In genomic region chr9:92963831-92964606, GRCh38 we compare ENCODE assay signal across 1 cellular context.
A peak's percentile ranks its signal among the peaks of the same experiment; 100 is the strongest.
TF ChIP-seq lines count a peak whose summit lies in the region.

No MANE protein-coding gene starts in this region.

TF ChIP-seq in GM12878, 131 proteins besides CTCF, POLR2A, EP300 and RAD21 (continued from another document and continues in another):
- TF ChIP-seq RELA (IDR thresholded peaks at IDR 0.05; ENCODE audit: borderline replicate concordance, partially characterized antibody) (no peak), KDM1A (IDR thresholded peaks at IDR 0.05; ENCODE audit: borderline replicate concordance) (no peak), IKZF1 (conservative IDR thresholded peaks at IDR 0.05) (peak; percentile 71), DPF2 (IDR thresholded peaks at IDR 0.05) (peak; percentile 27; the same call in 1 of the 2 replicates), RFX5 (IDR thresholded peaks at IDR 0.05; ENCODE audit: low read depth, low read length) (no peak), ATF7 (IDR thresholded peaks at IDR 0.05; ENCODE audit: low read depth) (peak; percentile 71), NBN (IDR thresholded peaks at IDR 0.05) (peak; percentile 84; the same call in 1 of the 2 replicates), MYB (IDR thresholded peaks at IDR 0.05; ENCODE audit: borderline replicate concordance, low read depth, low read length) (no peak), STAT1 (conservative IDR thresholded peaks at IDR 0.05) (no peak), SIX5 (IDR thresholded peaks at IDR 0.05; ENCODE audit: low read depth, low read length, severe bottlenecking) (no peak), CREM (IDR thresholded peaks at IDR 0.05; ENCODE audit: low read depth) (peak; percentile 62; the same call in 1 of the 2 replicates), SMC3 (IDR thresholded peaks at IDR 0.05; ENCODE audit: borderline replicate concordance, low read length) (no peak), ZNF384 (IDR thresholded peaks at IDR 0.05; ENCODE audit: borderline replicate concordance, low read depth, low read length) (peak; percentile 23; the same call in 1 of the 2 replicates), SMAD1 (IDR thresholded peaks at IDR 0.05; ENCODE audit: low read depth, partially characterized antibody) (no peak), CBFB (IDR thresholded peaks at IDR 0.05; ENCODE audit: low read depth) (no peak), ZNF207 (IDR thresholded peaks at IDR 0.05; ENCODE audit: borderline replicate concordance) (no peak), GATAD2B (conservative IDR thresholded peaks at IDR 0.05; ENCODE audit: low read depth) (0 out of 2 replicates have a peak, but pooled peaks have one; percentile 15), SMAD5 (IDR thresholded peaks at IDR 0.05; ENCODE audit: low read depth) (no peak), KAT2A (conservative IDR thresholded peaks at IDR 0.05; ENCODE audit: control insufficient read depth, low read depth, low read length) (no peak), MXI1 (IDR thresholded peaks at IDR 0.05; ENCODE audit: low read depth, low read length) (peak; percentile 71), HDGF (IDR thresholded peaks at IDR 0.05) (peak; percentile 68), ZBTB40 (IDR thresholded peaks at IDR 0.05; ENCODE audit: borderline replicate concordance) (peak; percentile 71; the same call in 1 of the 2 replicates), MYC (IDR thresholded peaks at IDR 0.05; ENCODE audit: insufficient read depth, insufficient read length, insufficient replicate concordance, low read length, severe bottlenecking) (no peak), IKZF2 (IDR thresholded peaks at IDR 0.05) (peak in 1 of 2 experiments; percentile 56; a peak in 2 of 4 replicates), NR2C1 (IDR thresholded peaks at IDR 0.05) (no peak), NKRF (conservative IDR thresholded peaks at IDR 0.05) (no peak; the same call in 1 of the 2 replicates), KLF5 (IDR thresholded peaks at IDR 0.05; ENCODE audit: partially characterized antibody) (no peak), CREB1 (IDR thresholded peaks at IDR 0.05; ENCODE audit: low read depth) (peak; percentile 43; the same call in 1 of the 2 replicates), POU2F2 (IDR thresholded peaks at IDR 0.05; ENCODE audit: borderline replicate concordance, low read depth, low read length) (peak; percentile 99), LARP7 (IDR thresholded peaks at IDR 0.05) (0 out of 2 replicates have a peak, but pooled peaks have one; percentile 31), TCF12 (IDR thresholded peaks at IDR 0.05; ENCODE audit: low read depth, low read length) (0 out of 2 replicates have a peak, but pooled peaks have one; percentile 13), CHD1 (IDR thresholded peaks at IDR 0.05; ENCODE audit: low read depth, low read length) (no peak), RAD51 (IDR thresholded peaks at IDR 0.05) (no peak), CBX5 (IDR thresholded peaks at IDR 0.05; ENCODE audit: low read depth) (no peak), TAF1 (IDR thresholded peaks at IDR 0.05; ENCODE audit: borderline replicate concordance, low read depth, low read length) (peak; percentile 70; the same call in 1 of the 2 replicates), ASH2L (IDR thresholded peaks at IDR 0.05; ENCODE audit: borderline replicate concordance, low read depth) (no peak), MTA2 (IDR thresholded peaks at IDR 0.05; ENCODE audit: low read depth) (no peak; the same call in 1 of the 2 replicates), ZNF622 (IDR thresholded peaks at IDR 0.05) (no peak), BACH1 (IDR thresholded peaks at IDR 0.05; ENCODE audit: borderline replicate concordance) (no peak; the same call in 1 of the 2 replicates)
- TF ChIP-seq, protein P1, sequence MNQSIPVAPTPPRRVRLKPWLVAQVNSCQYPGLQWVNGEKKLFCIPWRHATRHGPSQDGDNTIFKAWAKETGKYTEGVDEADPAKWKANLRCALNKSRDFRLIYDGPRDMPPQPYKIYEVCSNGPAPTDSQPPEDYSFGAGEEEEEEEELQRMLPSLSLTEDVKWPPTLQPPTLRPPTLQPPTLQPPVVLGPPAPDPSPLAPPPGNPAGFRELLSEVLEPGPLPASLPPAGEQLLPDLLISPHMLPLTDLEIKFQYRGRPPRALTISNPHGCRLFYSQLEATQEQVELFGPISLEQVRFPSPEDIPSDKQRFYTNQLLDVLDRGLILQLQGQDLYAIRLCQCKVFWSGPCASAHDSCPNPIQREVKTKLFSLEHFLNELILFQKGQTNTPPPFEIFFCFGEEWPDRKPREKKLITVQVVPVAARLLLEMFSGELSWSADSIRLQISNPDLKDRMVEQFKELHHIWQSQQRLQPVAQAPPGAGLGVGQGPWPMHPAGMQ (IDR thresholded peaks at IDR 0.05; ENCODE audit: borderline replicate concordance) = no peak
- TF ChIP-seq, protein P2, sequence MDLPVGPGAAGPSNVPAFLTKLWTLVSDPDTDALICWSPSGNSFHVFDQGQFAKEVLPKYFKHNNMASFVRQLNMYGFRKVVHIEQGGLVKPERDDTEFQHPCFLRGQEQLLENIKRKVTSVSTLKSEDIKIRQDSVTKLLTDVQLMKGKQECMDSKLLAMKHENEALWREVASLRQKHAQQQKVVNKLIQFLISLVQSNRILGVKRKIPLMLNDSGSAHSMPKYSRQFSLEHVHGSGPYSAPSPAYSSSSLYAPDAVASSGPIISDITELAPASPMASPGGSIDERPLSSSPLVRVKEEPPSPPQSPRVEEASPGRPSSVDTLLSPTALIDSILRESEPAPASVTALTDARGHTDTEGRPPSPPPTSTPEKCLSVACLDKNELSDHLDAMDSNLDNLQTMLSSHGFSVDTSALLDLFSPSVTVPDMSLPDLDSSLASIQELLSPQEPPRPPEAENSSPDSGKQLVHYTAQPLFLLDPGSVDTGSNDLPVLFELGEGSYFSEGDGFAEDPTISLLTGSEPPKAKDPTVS (IDR thresholded peaks at IDR 0.05; ENCODE audit: low read depth, low read length) = no peak
- TF ChIP-seq, protein P3, sequence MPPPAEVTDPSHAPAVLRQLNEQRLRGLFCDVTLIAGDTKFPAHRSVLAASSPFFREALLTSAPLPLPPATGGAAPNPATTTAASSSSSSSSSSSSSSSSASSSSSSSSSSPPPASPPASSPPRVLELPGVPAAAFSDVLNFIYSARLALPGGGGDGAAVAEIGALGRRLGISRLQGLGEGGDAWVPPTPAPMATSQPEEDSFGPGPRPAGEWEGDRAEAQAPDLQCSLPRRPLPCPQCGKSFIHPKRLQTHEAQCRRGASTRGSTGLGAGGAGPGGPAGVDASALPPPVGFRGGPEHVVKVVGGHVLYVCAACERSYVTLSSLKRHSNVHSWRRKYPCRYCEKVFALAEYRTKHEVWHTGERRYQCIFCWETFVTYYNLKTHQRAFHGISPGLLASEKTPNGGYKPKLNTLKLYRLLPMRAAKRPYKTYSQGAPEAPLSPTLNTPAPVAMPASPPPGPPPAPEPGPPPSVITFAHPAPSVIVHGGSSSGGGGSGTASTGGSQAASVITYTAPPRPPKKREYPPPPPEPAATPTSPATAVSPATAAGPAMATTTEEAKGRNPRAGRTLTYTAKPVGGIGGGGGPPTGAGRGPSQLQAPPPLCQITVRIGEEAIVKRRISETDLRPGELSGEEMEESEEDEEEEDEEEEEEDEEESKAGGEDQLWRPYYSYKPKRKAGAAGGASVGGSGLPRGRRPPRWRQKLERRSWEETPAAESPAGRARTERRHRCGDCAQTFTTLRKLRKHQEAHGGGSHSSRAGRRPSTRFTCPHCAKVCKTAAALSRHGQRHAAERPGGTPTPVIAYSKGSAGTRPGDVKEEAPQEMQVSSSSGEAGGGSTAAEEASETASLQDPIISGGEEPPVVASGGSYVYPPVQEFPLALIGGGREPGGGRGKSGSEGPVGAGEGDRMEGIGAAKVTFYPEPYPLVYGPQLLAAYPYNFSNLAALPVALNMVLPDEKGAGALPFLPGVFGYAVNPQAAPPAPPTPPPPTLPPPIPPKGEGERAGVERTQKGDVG (CRISPR knock-in tag; IDR thresholded peaks at IDR 0.05) = no peak
- TF ChIP-seq, protein P4, sequence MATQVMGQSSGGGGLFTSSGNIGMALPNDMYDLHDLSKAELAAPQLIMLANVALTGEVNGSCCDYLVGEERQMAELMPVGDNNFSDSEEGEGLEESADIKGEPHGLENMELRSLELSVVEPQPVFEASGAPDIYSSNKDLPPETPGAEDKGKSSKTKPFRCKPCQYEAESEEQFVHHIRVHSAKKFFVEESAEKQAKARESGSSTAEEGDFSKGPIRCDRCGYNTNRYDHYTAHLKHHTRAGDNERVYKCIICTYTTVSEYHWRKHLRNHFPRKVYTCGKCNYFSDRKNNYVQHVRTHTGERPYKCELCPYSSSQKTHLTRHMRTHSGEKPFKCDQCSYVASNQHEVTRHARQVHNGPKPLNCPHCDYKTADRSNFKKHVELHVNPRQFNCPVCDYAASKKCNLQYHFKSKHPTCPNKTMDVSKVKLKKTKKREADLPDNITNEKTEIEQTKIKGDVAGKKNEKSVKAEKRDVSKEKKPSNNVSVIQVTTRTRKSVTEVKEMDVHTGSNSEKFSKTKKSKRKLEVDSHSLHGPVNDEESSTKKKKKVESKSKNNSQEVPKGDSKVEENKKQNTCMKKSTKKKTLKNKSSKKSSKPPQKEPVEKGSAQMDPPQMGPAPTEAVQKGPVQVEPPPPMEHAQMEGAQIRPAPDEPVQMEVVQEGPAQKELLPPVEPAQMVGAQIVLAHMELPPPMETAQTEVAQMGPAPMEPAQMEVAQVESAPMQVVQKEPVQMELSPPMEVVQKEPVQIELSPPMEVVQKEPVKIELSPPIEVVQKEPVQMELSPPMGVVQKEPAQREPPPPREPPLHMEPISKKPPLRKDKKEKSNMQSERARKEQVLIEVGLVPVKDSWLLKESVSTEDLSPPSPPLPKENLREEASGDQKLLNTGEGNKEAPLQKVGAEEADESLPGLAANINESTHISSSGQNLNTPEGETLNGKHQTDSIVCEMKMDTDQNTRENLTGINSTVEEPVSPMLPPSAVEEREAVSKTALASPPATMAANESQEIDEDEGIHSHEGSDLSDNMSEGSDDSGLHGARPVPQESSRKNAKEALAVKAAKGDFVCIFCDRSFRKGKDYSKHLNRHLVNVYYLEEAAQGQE (IDR thresholded peaks at IDR 0.05; ENCODE audit: low read depth, low read length) = no peak
- TF ChIP-seq, protein P5, sequence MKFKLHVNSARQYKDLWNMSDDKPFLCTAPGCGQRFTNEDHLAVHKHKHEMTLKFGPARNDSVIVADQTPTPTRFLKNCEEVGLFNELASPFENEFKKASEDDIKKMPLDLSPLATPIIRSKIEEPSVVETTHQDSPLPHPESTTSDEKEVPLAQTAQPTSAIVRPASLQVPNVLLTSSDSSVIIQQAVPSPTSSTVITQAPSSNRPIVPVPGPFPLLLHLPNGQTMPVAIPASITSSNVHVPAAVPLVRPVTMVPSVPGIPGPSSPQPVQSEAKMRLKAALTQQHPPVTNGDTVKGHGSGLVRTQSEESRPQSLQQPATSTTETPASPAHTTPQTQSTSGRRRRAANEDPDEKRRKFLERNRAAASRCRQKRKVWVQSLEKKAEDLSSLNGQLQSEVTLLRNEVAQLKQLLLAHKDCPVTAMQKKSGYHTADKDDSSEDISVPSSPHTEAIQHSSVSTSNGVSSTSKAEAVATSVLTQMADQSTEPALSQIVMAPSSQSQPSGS (IDR thresholded peaks at IDR 0.05; ENCODE audit: low read length) = no peak
- TF ChIP-seq, protein P6, sequence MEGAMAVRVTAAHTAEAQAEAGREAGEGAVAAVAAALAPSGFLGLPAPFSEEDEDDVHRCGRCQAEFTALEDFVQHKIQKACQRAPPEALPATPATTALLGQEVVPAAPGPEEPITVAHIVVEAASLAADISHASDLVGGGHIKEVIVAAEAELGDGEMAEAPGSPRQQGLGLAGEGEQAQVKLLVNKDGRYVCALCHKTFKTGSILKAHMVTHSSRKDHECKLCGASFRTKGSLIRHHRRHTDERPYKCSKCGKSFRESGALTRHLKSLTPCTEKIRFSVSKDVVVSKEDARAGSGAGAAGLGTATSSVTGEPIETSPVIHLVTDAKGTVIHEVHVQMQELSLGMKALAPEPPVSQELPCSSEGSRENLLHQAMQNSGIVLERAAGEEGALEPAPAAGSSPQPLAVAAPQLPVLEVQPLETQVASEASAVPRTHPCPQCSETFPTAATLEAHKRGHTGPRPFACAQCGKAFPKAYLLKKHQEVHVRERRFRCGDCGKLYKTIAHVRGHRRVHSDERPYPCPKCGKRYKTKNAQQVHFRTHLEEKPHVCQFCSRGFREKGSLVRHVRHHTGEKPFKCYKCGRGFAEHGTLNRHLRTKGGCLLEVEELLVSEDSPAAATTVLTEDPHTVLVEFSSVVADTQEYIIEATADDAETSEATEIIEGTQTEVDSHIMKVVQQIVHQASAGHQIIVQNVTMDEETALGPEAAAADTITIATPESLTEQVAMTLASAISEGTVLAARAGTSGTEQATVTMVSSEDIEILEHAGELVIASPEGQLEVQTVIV (IDR thresholded peaks at IDR 0.05; ENCODE audit: borderline replicate concordance, partially characterized antibody) = peak; percentile 48
